8 cellular contexts compared by ENCODE assay signal in genomic region chr17:8436169-8436932, GRCh38. TPM values are rescaled to one million over a fixed set of nuclear protein-coding genes. Genes with fewer than 3 reads are reported as not detected.
DNase-seq lines count a peak whose midpoint lies in the region; ATAC-seq, FAIRE-seq and TF ChIP-seq lines count a peak whose summit lies in the region.

No MANE protein-coding gene starts in this region.

- peak; percentile 40 for ATAC-seq in GM21717 (IDR thresholded peaks at IDR 0.05; ENCODE audit: unreplicated experiment)
- peak; percentile 77 for ATAC-seq in GM12878

- H3K27ac ChIP-seq in GM12878 (ENCODE audit: control insufficient read depth, insufficient read depth): peak overlapping the region; percentile 88

- peaks cover 50% of the 10 kb centered on the region for H3K79me2 ChIP-seq in GM12878 (ENCODE audit: control insufficient read depth, insufficient read depth, low read length)

- TF ChIP-seq CTCF in GM12878 (IDR thresholded peaks at IDR 0.05 in 2 of 3, conservative IDR thresholded peaks at IDR 0.05 in 1 of 3; ENCODE audit: control insufficient read depth in 2 of 3, extremely low read depth in 1 of 3, insufficient read depth in 1 of 3, low read depth in 3 of 3, low read length in 3 of 3) (no peak), D721Med (IDR thresholded peaks at IDR 0.05; ENCODE audit: insufficient read depth, missing control alignments) (no peak)

- H3K36me3 ChIP-seq in GM12878 (ENCODE audit: control insufficient read depth in 2 of 2, insufficient read depth in 2 of 2, low read length in 1 of 2): no peaks in the 10 kb centered on the region
- H3K36me3 ChIP-seq in skeletal muscle satellite cell (ENCODE audit: insufficient read depth, low read length): peaks cover 18% of the 10 kb centered on the region

- SMC1A ChIA-PET in GM12878 (lab: Charles Lee; ENCODE audit: uncharacterized antibody, unreplicated experiment): interaction anchor here (0.6 to 1.9 kb wide), 10 partner anchors 9 to 562 kb away, joined by 3 to 6 read pairs (median 4); partner anchors contain the start of genes KRABD2 and PIK3R6

- FAIRE-seq in GM12878 (lab: Jason Lieb, UNC) (peak; percentile 18), D721Med (lab: Jason Lieb, UNC) (no peak)

- CTCF ChIA-PET in GM12878 (lab: Yijun Ruan, JAX): interaction anchor here (0.8 to 2.2 kb wide), 7 partner anchors 10 to 326 kb away, joined by 3 to 8 read pairs (median 4); partner anchors contain the start of gene KRABD2

- intact Hi-C loops in GM12878 (cut with micrococcal nuclease; ENCODE audit: unreplicated experiment): no loop called here

- peak overlapping the region; percentile 95 for H3K9ac ChIP-seq in GM12878 (ENCODE audit: control insufficient read depth, insufficient read depth, low read length)
- peak overlapping the region; percentile 100 for H3K9ac ChIP-seq in skeletal muscle satellite cell (ENCODE audit: low read depth, low read length)

- peak overlapping the region; percentile 73 for H2AFZ ChIP-seq in GM12878 (ENCODE audit: control insufficient read depth, low read depth, low read length)

- no peak for TF ChIP-seq POLR2A in GM12878 (IDR thresholded peaks at IDR 0.05; ENCODE audit: low read depth, low read length)

- H3K9me3 ChIP-seq in GM12878 (replicated peaks; ENCODE audit: control insufficient read depth, insufficient read depth, low read length) (no peaks in the 10 kb centered on the region), skeletal muscle satellite cell (replicated peaks; ENCODE audit: low read length) (no peaks in the 10 kb centered on the region)

- in situ Hi-C loops in GM12878 (cut with MboI): no loop called here

- no peaks in the 10 kb centered on the region; the same call in 1 of the 2 replicates for H4K20me1 ChIP-seq in GM12878 (ENCODE audit: control insufficient read depth, insufficient read depth)

- DNase-seq in ELF-1 (ENCODE audit: low read depth, low spot score): peak; percentile 82
- peak; percentile 47 for DNase-seq in Jurkat, Clone E6-1 (ENCODE audit: low read depth, low spot score)
- peak; percentile 40 for DNase-seq in T-helper 22 cell (ENCODE audit: low read depth)
- no peak for DNase-seq in GM12878 (ENCODE audit: low read depth, low spot score)
- no peak for DNase-seq in D721Med (ENCODE audit: insufficient read length, low spot score)

- peak overlapping the region; percentile 77 for H3K4me2 ChIP-seq in GM12878 (ENCODE audit: control insufficient read depth, insufficient read depth)
- peak overlapping the region; percentile 86 for H3K4me2 ChIP-seq in skeletal muscle satellite cell (ENCODE audit: low read length)

- H3K27me3 ChIP-seq in GM12878 (replicated peaks in 1 of 2; ENCODE audit: control insufficient read depth in 2 of 2, insufficient read depth in 2 of 2, low read length in 1 of 2): no peaks in the 10 kb centered on the region
- no peaks in the 10 kb centered on the region for H3K27me3 ChIP-seq in skeletal muscle satellite cell (ENCODE audit: control insufficient read depth, insufficient read depth, low read length)

- TF ChIP-seq EP300 in GM12878 (IDR thresholded peaks at IDR 0.05; ENCODE audit: borderline replicate concordance in 1 of 2, control insufficient read depth in 1 of 2, low read depth in 2 of 2, low read length in 2 of 2): no peak

- POLR2A ChIA-PET in GM12878 (lab: Charles Lee): interaction anchor here (0.6 to 2.3 kb wide), 8 partner anchors 10 to 529 kb away, joined by 3 to 7 read pairs (median 4); partner anchors contain the start of genes CTC1 and PIK3R5

- TF ChIP-seq RAD21 in GM12878 (IDR thresholded peaks at IDR 0.05; ENCODE audit: insufficient read depth, low read depth, low read length): no peak

- WGBS in GM12878 (ENCODE audit: insufficient coverage, insufficient replicate concordance, low lambda C conversion rate, missing lambda C conversion rate): 2% methylated on average over 44 of the region's 44 CpGs

- H3K4me1 ChIP-seq in GM12878 (ENCODE audit: control insufficient read depth, insufficient read depth, low read length) (peaks cover 3% of the 10 kb centered on the region; the same call in 1 of the 2 replicates), skeletal muscle satellite cell (ENCODE audit: control insufficient read depth, insufficient read depth, low read length) (peaks cover 12% of the 10 kb centered on the region)

- RAD21 ChIA-PET in GM12878 (lab: Charles Lee; ENCODE audit: unreplicated experiment): interaction anchor here (0.8 to 1.6 kb wide), 5 partner anchors 26 to 309 kb away, joined by 3 to 8 read pairs (median 4); partner anchors contain the start of gene KRABD2

- BruUV-seq in GM12878 (replicated peaks; lab: Mats Ljungman, UMichigan): no TSS peak

- H3K4me3 ChIP-seq in Jurkat, Clone E6-1 (ENCODE audit: low read length): peak overlapping the region; percentile 87
- H3K4me3 ChIP-seq in GM12878 (peak overlapping the region; percentile 98), iPS-11a (ENCODE audit: low read depth, low read length) (peak overlapping the region; percentile 89), skeletal muscle satellite cell (ENCODE audit: low read length) (peak overlapping the region; percentile 95)

TF ChIP-seq in GM12878, 131 proteins besides CTCF, POLR2A, EP300 and RAD21 (continues in another document):
- no peak for TF ChIP-seq ZBED1 (IDR thresholded peaks at IDR 0.05; ENCODE audit: borderline replicate concordance)

RNA-seq across cellular contexts. Expression of gene NDEL1, which starts 0.7 kb away (rescaled TPM):
- 40.9 TPM for polyA plus RNA-seq in Jurkat, Clone E6-1 (2012; ENCODE audit: insufficient read depth, insufficient read length)
- 133 and 147 TPM in 2 replicates for total RNA-seq in GM12878 (2013; cell fraction: nucleolus; rRNA removed)
- 24.8 and 24.9 TPM in 2 replicates for total RNA-seq in GM12878 (2014; rRNA removed)
- 26.4 and 31.9 TPM in 2 replicates for total RNA-seq in GM12878 (2014; rRNA removed; fragmentation: Illumina TruSeq; extraction: Trizol)
- total RNA-seq in GM12878 (2021): 32.1 and 36.9 TPM in 2 replicates
- polyA plus RNA-seq in GM12878 (2011; ENCODE audit: low read depth): 18.3 TPM
- polyA plus RNA-seq in GM12878 (2011; rRNA removed): 41.5 and 60.1 TPM in 2 replicates
- polyA plus RNA-seq in GM12878 (2011; cell fraction: cytosol; rRNA removed): 35.6 and 41.7 TPM in 2 replicates
- polyA plus RNA-seq in GM12878 (2011; cell fraction: nucleus; rRNA removed): 50.2 and 53.2 TPM in 2 replicates
- 25.3 and 28.5 TPM in 2 replicates for polyA plus RNA-seq in GM12878 (2012)
- 30.5 and 40.3 TPM in 2 replicates for polyA plus RNA-seq in GM12878 (2014; fragmentation: Illumina TruSeq; extraction: Trizol)
- 1 to 10 TPM in 1 of 2 experiments, under 1 TPM in 1; 0.72 to 1.9 TPM for polyA plus RNA-seq in GM12878 (2014; fragmentation: Nextera tagmentation; extraction: Ambion mirVana)
- polyA plus RNA-seq in GM12878 (2014; rRNA removed): 27.0 and 33.0 TPM in 2 replicates
- 10 to 100 TPM; 29.1 to 29.4 TPM for polyA plus RNA-seq in GM12878 (2016; fragmentation: Nextera tagmentation; extraction: Ambion mirVana)
- polyA minus RNA-seq in GM12878 (2011; rRNA and poly(A)+ RNA removed): 38.0 and 43.8 TPM in 2 replicates
- polyA minus RNA-seq in GM12878 (2011; cell fraction: cytosol; rRNA and poly(A)+ RNA removed): 11.9 and 20.2 TPM in 2 replicates
- polyA minus RNA-seq in GM12878 (2011; cell fraction: nucleus; rRNA and poly(A)+ RNA removed): 35.8 and 62.6 TPM in 2 replicates
- total RNA-seq in skeletal muscle satellite cell (2012; rRNA removed): 48.9 and 55.9 TPM in 2 replicates

RNA-seq across cellular contexts. Expression of gene RNF222, which starts 38.7 kb away (rescaled TPM):
- not detected for polyA plus RNA-seq in Jurkat, Clone E6-1 (2012; ENCODE audit: insufficient read depth, insufficient read length)
- total RNA-seq in GM12878 (2013; cell fraction: nucleolus; rRNA removed): not detected in 2 replicates
- total RNA-seq in GM12878 (2014; rRNA removed): not detected in 2 replicates
- not detected in 2 replicates for total RNA-seq in GM12878 (2014; rRNA removed; fragmentation: Illumina TruSeq; extraction: Trizol)
- not detected in 2 replicates for total RNA-seq in GM12878 (2021)
- polyA plus RNA-seq in GM12878 (2011; ENCODE audit: low read depth): not detected
- not detected in 2 replicates for polyA plus RNA-seq in GM12878 (2011; rRNA removed)
- polyA plus RNA-seq in GM12878 (2011; cell fraction: cytosol; rRNA removed): not detected in 2 replicates
- polyA plus RNA-seq in GM12878 (2011; cell fraction: nucleus; rRNA removed): not detected in 2 replicates
- polyA plus RNA-seq in GM12878 (2012): 0.04 TPM in 1 of 2 replicates, not detected in the other
- polyA plus RNA-seq in GM12878 (2014; fragmentation: Illumina TruSeq; extraction: Trizol): not detected in 2 replicates
- not detected for polyA plus RNA-seq in GM12878 (2014; fragmentation: Nextera tagmentation; extraction: Ambion mirVana)
- polyA plus RNA-seq in GM12878 (2014; rRNA removed): 0.06 TPM in 1 of 2 replicates, not detected in the other
- polyA plus RNA-seq in GM12878 (2016; fragmentation: Nextera tagmentation; extraction: Ambion mirVana): not detected
- polyA minus RNA-seq in GM12878 (2011; rRNA and poly(A)+ RNA removed): not detected in 2 replicates
- not detected in 2 replicates for polyA minus RNA-seq in GM12878 (2011; cell fraction: cytosol; rRNA and poly(A)+ RNA removed)
- not detected in 2 replicates for polyA minus RNA-seq in GM12878 (2011; cell fraction: nucleus; rRNA and poly(A)+ RNA removed)
- not detected in 2 replicates for total RNA-seq in skeletal muscle satellite cell (2012; rRNA removed)

RNA-seq across cellular contexts. Expression of gene RPL26, which starts 53.4 kb away (rescaled TPM):
- polyA plus RNA-seq in Jurkat, Clone E6-1 (2012; ENCODE audit: insufficient read depth, insufficient read length): 4,425 TPM
- 734 and 744 TPM in 2 replicates for total RNA-seq in GM12878 (2013; cell fraction: nucleolus; rRNA removed)
- total RNA-seq in GM12878 (2014; rRNA removed) (3,483 and 4,154 TPM in 2 replicates), GM12878 (2014; rRNA removed; fragmentation: Illumina TruSeq; extraction: Trizol) (6,423 and 6,771 TPM in 2 replicates), GM12878 (2021) (3,090 and 3,251 TPM in 2 replicates)
- polyA plus RNA-seq in GM12878 (2011; ENCODE audit: low read depth): 29,600 TPM
- polyA plus RNA-seq in GM12878 (2011; rRNA removed) (6,707 and 9,146 TPM in 2 replicates), GM12878 (2014; fragmentation: Illumina TruSeq; extraction: Trizol) (9,244 and 13,720 TPM in 2 replicates), GM12878 (2014; fragmentation: Nextera tagmentation; extraction: Ambion mirVana) (1,000 to 10,000 TPM; 3,591 to 5,060 TPM), GM12878 (2014; rRNA removed) (5,547 and 6,933 TPM in 2 replicates), GM12878 (2016; fragmentation: Nextera tagmentation; extraction: Ambion mirVana) (1,000 to 10,000 TPM; 1,451 to 1,481 TPM)
- polyA plus RNA-seq in GM12878 (2011; cell fraction: cytosol; rRNA removed): 3,563 and 4,017 TPM in 2 replicates
- polyA plus RNA-seq in GM12878 (2011; cell fraction: nucleus; rRNA removed): 1,482 and 1,865 TPM in 2 replicates
- polyA plus RNA-seq in GM12878 (2012): 7,747 and 8,546 TPM in 2 replicates
- polyA minus RNA-seq in GM12878 (2011; rRNA and poly(A)+ RNA removed): 1,892 and 3,308 TPM in 2 replicates
- 414 and 466 TPM in 2 replicates for polyA minus RNA-seq in GM12878 (2011; cell fraction: cytosol; rRNA and poly(A)+ RNA removed)
- polyA minus RNA-seq in GM12878 (2011; cell fraction: nucleus; rRNA and poly(A)+ RNA removed): 144 and 173 TPM in 2 replicates
- 3,534 and 5,460 TPM in 2 replicates for total RNA-seq in skeletal muscle satellite cell (2012; rRNA removed)

Comparison
In these comparisons a context has a peak if more than half of its experiments do, and no peak if none do; other contexts are left out.
1. DNase-seq: peak in ELF-1 (single experiment), Jurkat, Clone E6-1 (single experiment) and T-helper 22 cell (single experiment); none in GM12878 (single experiment) and D721Med (single experiment).
2. Peak in every context shown above with its lines, with median percentiles within 50 percentile points of each other: H3K4me3 ChIP-seq.